17 cellular contexts compared by ENCODE assay signal in the genomic region with DNA sequence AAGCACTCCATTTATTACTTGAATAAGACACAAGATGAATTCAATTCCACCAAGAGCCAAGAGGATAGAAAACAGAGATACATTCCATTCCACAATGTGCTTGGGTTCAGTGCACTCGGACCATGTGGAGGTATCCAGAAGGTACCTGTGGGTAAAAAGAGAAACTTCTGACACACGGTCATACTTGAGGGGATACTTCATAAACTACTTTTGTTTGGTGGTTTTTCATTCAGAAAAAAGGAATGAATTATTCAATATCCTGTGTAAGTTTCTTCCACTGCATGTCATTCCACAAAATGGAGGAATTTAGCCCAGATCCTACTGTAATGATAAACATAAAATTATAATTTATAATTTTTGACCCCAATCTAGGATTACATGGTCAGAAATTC. TPM values are rescaled to one million over a fixed set of nuclear protein-coding genes. Genes with fewer than 3 reads are reported as not detected.
DNase-seq lines count a peak whose midpoint lies in the region; ATAC-seq and TF ChIP-seq lines count a peak whose summit lies in the region.
"Had no signal": no experiment of that assay in that cellular context is flagged by ENCODE, and none has a peak within 500 bp of the region (broad histone marks: within the 10 kb centered on the region; RNA-seq: fewer than 3 reads in every experiment).

No MANE protein-coding gene starts in this region.

- H3K79me2 ChIP-seq in GM23338 (replicated peaks; ENCODE audit: insufficient read depth) (no peaks in the 10 kb centered on the region), hepatocyte (no peaks in the 10 kb centered on the region)

- intact Hi-C loops in activated T-helper 2 cell treated with anti-CD3 and anti-CD28 coated beads, Interferon-gamma antibody, Interleukin-2, Interleukin-4, amounts not matched to agents 10 μg/mL and 5 μg/mL and 100 μg/mL, durations not matched to agents 14 hours and 24 hours and 36 hours (cut with micrococcal nuclease), result no loop called here

- peak overlapping the region; percentile 72 for H2AFZ ChIP-seq in GM23338
- H2AFZ ChIP-seq in hepatocyte, result no peak overlapping the region

- H3K27ac ChIP-seq in GM23338 (ENCODE audit: low read depth) (no peak overlapping the region), VCaP (peak overlapping the region; percentile 55; the same call in 1 of the 2 replicates), hepatocyte (peak overlapping the region; percentile 90), skin epidermis (peak overlapping the region in 16 of 21 experiments; percentile 1 to 78 (median 38))

- no peaks in the 10 kb centered on the region for H3K36me3 ChIP-seq in GM23338 (ENCODE audit: insufficient read depth)
- no peaks in the 10 kb centered on the region for H3K36me3 ChIP-seq in hepatocyte (replicated peaks; ENCODE audit: insufficient read depth, low read depth)

- H3K4me2 ChIP-seq in GM23338 (no peak overlapping the region), hepatocyte (peak overlapping the region; percentile 30)

- H3K27me3 Mint-ChIP-seq in GM23338 (ENCODE audit: insufficient read depth, low read depth, poor library complexity), result peaks cover 2% of the 10 kb centered on the region
- H3K27me3 Mint-ChIP-seq in activated T-helper 2 cell treated with anti-CD3 and anti-CD28 coated beads, Interferon-gamma antibody, Interleukin-2, Interleukin-4, amounts not matched to agents 10 μg/mL and 5 μg/mL and 100 μg/mL, durations not matched to agents 14 hours and 24 hours and 36 hours (ENCODE audit: low read depth), result peaks cover 19% of the 10 kb centered on the region

- peaks cover 57% of the 10 kb centered on the region for H3K4me1 Mint-ChIP-seq in GM23338
- H3K4me1 Mint-ChIP-seq in activated T-helper 2 cell treated with anti-CD3 and anti-CD28 coated beads, Interferon-gamma antibody, Interleukin-2, Interleukin-4, amounts not matched to agents 10 μg/mL and 5 μg/mL and 100 μg/mL, durations not matched to agents 14 hours and 24 hours and 36 hours (ENCODE audit: low read depth), result peaks cover 5% of the 10 kb centered on the region

- H3F3A ChIP-seq in GM23338 (replicated peaks; ENCODE audit: low read depth), result no peaks in the 10 kb centered on the region

- 91% methylated on average over 2 of the region's 2 CpGs for WGBS in hepatocyte (ENCODE audit: low lambda C conversion rate, missing lambda C conversion rate)

- TF ChIP-seq CTCF in GM23338 (conservative IDR thresholded peaks at IDR 0.05; ENCODE audit: low read depth in 2 of 2), result no peak
- no peak for TF ChIP-seq CTCF in VCaP (conservative IDR thresholded peaks at IDR 0.05)
- TF ChIP-seq CTCF in hepatocyte (IDR thresholded peaks at IDR 0.05; ENCODE audit: poor library complexity), result no peak

- H3K27me3 ChIP-seq in GM23338 (ENCODE audit: insufficient read depth) (no peaks in the 10 kb centered on the region), hepatocyte (no peaks in the 10 kb centered on the region)

- H3K9me2 ChIP-seq in GM23338 (ENCODE audit: insufficient read depth) (no peaks in the 10 kb centered on the region), hepatocyte (replicated peaks; ENCODE audit: insufficient read depth) (no peaks in the 10 kb centered on the region)

- no peaks in the 10 kb centered on the region for H3K9me3 Mint-ChIP-seq in GM23338
- H3K9me3 Mint-ChIP-seq in activated T-helper 2 cell treated with anti-CD3 and anti-CD28 coated beads, Interferon-gamma antibody, Interleukin-2, Interleukin-4, amounts not matched to agents 10 μg/mL and 5 μg/mL and 100 μg/mL, durations not matched to agents 14 hours and 24 hours and 36 hours, result no peaks in the 10 kb centered on the region
- H3K9me3 Mint-ChIP-seq: naive thymus-derived CD8-positive, alpha-beta T cell had no signal

- no peak overlapping the region for H3K4me3 Mint-ChIP-seq in GM23338
- no peak overlapping the region for H3K4me3 Mint-ChIP-seq in activated T-helper 2 cell treated with anti-CD3 and anti-CD28 coated beads, Interferon-gamma antibody, Interleukin-2, Interleukin-4, amounts not matched to agents 10 μg/mL and 5 μg/mL and 100 μg/mL, durations not matched to agents 14 hours and 24 hours and 36 hours (ENCODE audit: low read depth)
- H3K4me3 Mint-ChIP-seq: naive thymus-derived CD8-positive, alpha-beta T cell had no signal

- DNase-seq in GM23338 (ENCODE audit: low spot score) (no peak), hepatocyte (ENCODE audit: low spot score) (no peak), cerebellar cortex (ENCODE audit: low spot score) (no peak), nucleus accumbens (lab: John Stamatoyannopoulos, UW) (no peak), AG08396 (ENCODE audit: low spot score) (no peak)
- no peak for DNase-seq in activated T-helper 2 cell treated with anti-CD3 and anti-CD28 coated beads, Interferon-gamma antibody, Interleukin-2, Interleukin-4, amounts not matched to agents 10 μg/mL and 5 μg/mL and 100 μg/mL, durations not matched to agents 14 hours and 24 hours and 36 hours (ENCODE audit: low spot score)
- DNase-seq: activated CD8-positive, alpha-beta memory T cell treated with anti-CD3 and anti-CD28 coated beads, Interleukin-2, amount 50 U/mL, for 4 hours; activated naive CD4-positive, alpha-beta T cell treated with Interleukin-2 at 50 U/mL for 16 hours; C1 segment of cervical spinal cord; effector CD4-positive, alpha-beta T cell; glutamatergic neuron; kidney; naive thymus-derived CD8-positive, alpha-beta T cell; NCI-H774; T-helper 1 cell had no signal

- ATAC-seq in GM23338, result no peak
- ATAC-seq: naive thymus-derived CD8-positive, alpha-beta T cell had no signal

- H3K9me3 ChIP-seq in hepatocyte (ENCODE audit: low read depth), result no peaks in the 10 kb centered on the region

- H3K4me3 ChIP-seq in GM23338 (no peak overlapping the region), hepatocyte (no peak overlapping the region), skin epidermis (no peak overlapping the region)

- H3K36me3 Mint-ChIP-seq in GM23338 (ENCODE audit: low read depth), result no peaks in the 10 kb centered on the region
- no peaks in the 10 kb centered on the region for H3K36me3 Mint-ChIP-seq in activated T-helper 2 cell treated with anti-CD3 and anti-CD28 coated beads, Interferon-gamma antibody, Interleukin-2, Interleukin-4, amounts not matched to agents 10 μg/mL and 5 μg/mL and 100 μg/mL, durations not matched to agents 14 hours and 24 hours and 36 hours (ENCODE audit: low read depth)
- H3K36me3 Mint-ChIP-seq: naive thymus-derived CD8-positive, alpha-beta T cell had no signal

- H4K20me1 ChIP-seq in GM23338 (replicated peaks; ENCODE audit: insufficient read depth) (no peaks in the 10 kb centered on the region), hepatocyte (ENCODE audit: insufficient read depth, poor library complexity, severe bottlenecking) (no peaks in the 10 kb centered on the region)

- H3K27ac Mint-ChIP-seq in GM23338, result peak overlapping the region; percentile 76; the same call in 1 of the 2 replicates
- no peak overlapping the region for H3K27ac Mint-ChIP-seq in activated T-helper 2 cell treated with anti-CD3 and anti-CD28 coated beads, Interferon-gamma antibody, Interleukin-2, Interleukin-4, amounts not matched to agents 10 μg/mL and 5 μg/mL and 100 μg/mL, durations not matched to agents 14 hours and 24 hours and 36 hours
- H3K27ac Mint-ChIP-seq: naive thymus-derived CD8-positive, alpha-beta T cell had no signal

- peaks cover 47% of the 10 kb centered on the region for H3K4me1 ChIP-seq in GM23338 (ENCODE audit: insufficient read depth)
- peaks cover 48% of the 10 kb centered on the region for H3K4me1 ChIP-seq in hepatocyte (ENCODE audit: insufficient read depth)

TF ChIP-seq in GM23338, 12 proteins besides CTCF, POLR2A, EP300 and RAD21:
- TF ChIP-seq, protein P1, sequence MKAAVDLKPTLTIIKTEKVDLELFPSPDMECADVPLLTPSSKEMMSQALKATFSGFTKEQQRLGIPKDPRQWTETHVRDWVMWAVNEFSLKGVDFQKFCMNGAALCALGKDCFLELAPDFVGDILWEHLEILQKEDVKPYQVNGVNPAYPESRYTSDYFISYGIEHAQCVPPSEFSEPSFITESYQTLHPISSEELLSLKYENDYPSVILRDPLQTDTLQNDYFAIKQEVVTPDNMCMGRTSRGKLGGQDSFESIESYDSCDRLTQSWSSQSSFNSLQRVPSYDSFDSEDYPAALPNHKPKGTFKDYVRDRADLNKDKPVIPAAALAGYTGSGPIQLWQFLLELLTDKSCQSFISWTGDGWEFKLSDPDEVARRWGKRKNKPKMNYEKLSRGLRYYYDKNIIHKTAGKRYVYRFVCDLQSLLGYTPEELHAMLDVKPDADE (IDR thresholded peaks at IDR 0.05), result no peak
- TF ChIP-seq JUNB (IDR thresholded peaks at IDR 0.05; ENCODE audit: unreplicated experiment), result no peak

RNA-seq across cellular contexts. Expression of a gene that starts 5.7 kb away (rescaled TPM):
- 0.10 TPM in 1 of 2 replicates, not detected in the other for total RNA-seq in GM23338 (2014; rRNA removed; shearing (Covaris generic))
- 0.49 and 0.74 TPM in 2 replicates for polyA plus RNA-seq in GM23338 (2016; fragmentation: Nextera tagmentation; extraction: Ambion mirVana)
- 164 and 166 TPM in 2 replicates for total RNA-seq in hepatocyte
- 179 and 194 TPM in 2 replicates for polyA plus RNA-seq in hepatocyte
- total RNA-seq in activated T-helper 2 cell treated with anti-CD3 and anti-CD28 coated beads, Interferon-gamma antibody, Interleukin-2, Interleukin-4, amounts not matched to agents 10 μg/mL and 5 μg/mL and 100 μg/mL, durations not matched to agents 14 hours and 24 hours and 36 hours, result not detected in 2 replicates
- total RNA-seq: naive thymus-derived CD8-positive, alpha-beta T cell had no signal
- polyA plus RNA-seq: naive thymus-derived CD8-positive, alpha-beta T cell had no signal

RNA-seq across cellular contexts. Expression of a gene that starts 38.3 kb away (rescaled TPM):
- 1.0 and 1.6 TPM in 2 replicates for total RNA-seq in GM23338 (2014; rRNA removed; shearing (Covaris generic))
- polyA plus RNA-seq in GM23338 (2016; fragmentation: Nextera tagmentation; extraction: Ambion mirVana), result 1.4 and 2.0 TPM in 2 replicates
- 1.7 and 3.7 TPM in 2 replicates for total RNA-seq in hepatocyte
- 1.5 and 2.1 TPM in 2 replicates for polyA plus RNA-seq in hepatocyte
- total RNA-seq in activated T-helper 2 cell treated with anti-CD3 and anti-CD28 coated beads, Interferon-gamma antibody, Interleukin-2, Interleukin-4, amounts not matched to agents 10 μg/mL and 5 μg/mL and 100 μg/mL, durations not matched to agents 14 hours and 24 hours and 36 hours, result not detected in 2 replicates
- total RNA-seq: naive thymus-derived CD8-positive, alpha-beta T cell had no signal
- polyA plus RNA-seq: naive thymus-derived CD8-positive, alpha-beta T cell had no signal

Comparison
In these comparisons a context has a peak if more than half of its experiments do, and no peak if none do; other contexts are left out.
1. RNA of a gene that starts 5.7 kb away (total RNA-seq): 164 to 166 TPM in hepatocyte; 0.10 TPM in GM23338 and not detected in activated T-helper 2 cell treated with anti-CD3 and anti-CD28 coated beads, Interferon-gamma antibody, Interleukin-2, Interleukin-4, amounts not matched to agents 10 μg/mL and 5 μg/mL and 100 μg/mL, durations not matched to agents 14 hours and 24 hours and 36 hours; every median in the first group is over 100 times any median in the second.